Comparison of ENCODE assay signal across 8 cellular contexts in the genomic region with DNA sequence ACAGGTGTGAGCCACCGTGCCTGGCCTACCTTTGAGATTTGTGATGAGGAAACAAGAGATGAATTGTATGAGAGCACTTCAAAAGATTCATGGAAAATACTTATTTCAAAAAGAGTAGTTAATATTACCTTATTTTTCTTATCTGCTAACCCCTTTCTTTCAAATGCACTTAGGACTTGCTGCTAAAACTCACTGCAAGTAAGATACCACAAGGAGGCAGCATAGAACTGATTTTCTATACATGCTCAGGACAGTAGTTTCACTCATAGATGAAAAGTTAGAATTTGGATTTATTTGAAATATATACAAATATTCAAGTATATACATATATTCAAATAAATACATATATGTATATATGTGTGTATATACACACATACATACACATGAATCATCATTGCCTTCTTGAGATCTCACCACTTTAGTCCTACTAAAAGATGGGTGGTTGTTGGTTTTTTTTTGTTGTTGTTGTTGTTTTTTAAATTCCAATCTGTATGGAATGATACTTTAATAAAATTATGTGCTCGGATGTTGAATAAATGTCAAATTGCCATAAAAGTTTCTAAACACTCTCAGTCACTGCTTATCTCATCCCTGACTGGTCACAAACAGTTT. TPM values are rescaled to one million over a fixed set of nuclear protein-coding genes. Genes with fewer than 3 reads are reported as not detected.
DNase-seq lines count a peak whose midpoint lies in the region; ATAC-seq and FAIRE-seq lines count a peak whose summit lies in the region.

No MANE protein-coding gene starts in this region.

- peak overlapping the region; percentile 93 to 97 for H3K4me3 Mint-ChIP-seq in activated T-cell treated with anti-CD3 and anti-CD28 coated beads, Interleukin-2, amount 50 U/mL, for 72 hours
- H3K4me3 Mint-ChIP-seq in activated T-helper 2 cell treated with anti-CD3 and anti-CD28 coated beads, Interferon-gamma antibody, Interleukin-2, Interleukin-4, amounts not matched to agents 10 μg/mL and 5 μg/mL and 100 μg/mL, durations not matched to agents 14 hours and 24 hours and 36 hours (ENCODE audit: low read depth): peak overlapping the region; percentile 24

- H3K4me1 Mint-ChIP-seq in activated T-cell treated with anti-CD3 and anti-CD28 coated beads, Interleukin-2, amount 50 U/mL, for 72 hours (ENCODE audit: low read depth): peaks cover 16% of the 10 kb centered on the region
- peaks cover 25% of the 10 kb centered on the region for H3K4me1 Mint-ChIP-seq in activated T-helper 2 cell treated with anti-CD3 and anti-CD28 coated beads, Interferon-gamma antibody, Interleukin-2, Interleukin-4, amounts not matched to agents 10 μg/mL and 5 μg/mL and 100 μg/mL, durations not matched to agents 14 hours and 24 hours and 36 hours (ENCODE audit: low read depth)

- no peak for FAIRE-seq in urothelium cell line (lab: Jason Lieb, UNC)

- no peak for ATAC-seq in activated T-cell treated with anti-CD3 and anti-CD28 coated beads, Interleukin-2, amount 50 U/mL, for 72 hours (replicated peaks in 1 of 2)
- ATAC-seq in HG02938 (IDR thresholded peaks at IDR 0.05; ENCODE audit: unreplicated experiment) (no peak), GM21737 (IDR thresholded peaks at IDR 0.05; ENCODE audit: unreplicated experiment) (no peak)

- peak overlapping the region; percentile 51 for H3K27ac Mint-ChIP-seq in activated T-cell treated with anti-CD3 and anti-CD28 coated beads, Interleukin-2, amount 50 U/mL, for 72 hours
- no peak overlapping the region for H3K27ac Mint-ChIP-seq in activated T-helper 2 cell treated with anti-CD3 and anti-CD28 coated beads, Interferon-gamma antibody, Interleukin-2, Interleukin-4, amounts not matched to agents 10 μg/mL and 5 μg/mL and 100 μg/mL, durations not matched to agents 14 hours and 24 hours and 36 hours

- no peak for DNase-seq in activated T-cell treated with anti-CD3 and anti-CD28 coated beads, Interleukin-2, amount 50 U/mL, for 72 hours
- DNase-seq in activated T-cell treated with anti-CD3 and anti-CD28 coated beads for 4 hours: no peak
- DNase-seq in NAMALWA (ENCODE audit: low spot score): peak; percentile 79
- DNase-seq in activated T-helper 2 cell treated with anti-CD3 and anti-CD28 coated beads, Interferon-gamma antibody, Interleukin-2, Interleukin-4, amounts not matched to agents 10 μg/mL and 5 μg/mL and 100 μg/mL, durations not matched to agents 14 hours and 24 hours and 36 hours (ENCODE audit: low spot score): no peak
- peak; percentile 74 for DNase-seq in iris pigment epithelial cell (ENCODE audit: low read depth)
- peak; percentile 36 for DNase-seq in urothelium cell line (ENCODE audit: low spot score)

- no peaks in the 10 kb centered on the region for H3K27me3 Mint-ChIP-seq in activated T-cell treated with anti-CD3 and anti-CD28 coated beads, Interleukin-2, amount 50 U/mL, for 72 hours (ENCODE audit: low read depth)
- H3K27me3 Mint-ChIP-seq in activated T-helper 2 cell treated with anti-CD3 and anti-CD28 coated beads, Interferon-gamma antibody, Interleukin-2, Interleukin-4, amounts not matched to agents 10 μg/mL and 5 μg/mL and 100 μg/mL, durations not matched to agents 14 hours and 24 hours and 36 hours (ENCODE audit: low read depth): no peaks in the 10 kb centered on the region

- no peaks in the 10 kb centered on the region for H3K9me3 Mint-ChIP-seq in activated T-cell treated with anti-CD3 and anti-CD28 coated beads, Interleukin-2, amount 50 U/mL, for 72 hours
- no peaks in the 10 kb centered on the region for H3K9me3 Mint-ChIP-seq in activated T-helper 2 cell treated with anti-CD3 and anti-CD28 coated beads, Interferon-gamma antibody, Interleukin-2, Interleukin-4, amounts not matched to agents 10 μg/mL and 5 μg/mL and 100 μg/mL, durations not matched to agents 14 hours and 24 hours and 36 hours

- H3K36me3 Mint-ChIP-seq in activated T-cell treated with anti-CD3 and anti-CD28 coated beads, Interleukin-2, amount 50 U/mL, for 72 hours (ENCODE audit: insufficient read depth in 2 of 2): peaks cover 11 to 21% of the 10 kb centered on the region in 2 donors
- H3K36me3 Mint-ChIP-seq in activated T-helper 2 cell treated with anti-CD3 and anti-CD28 coated beads, Interferon-gamma antibody, Interleukin-2, Interleukin-4, amounts not matched to agents 10 μg/mL and 5 μg/mL and 100 μg/mL, durations not matched to agents 14 hours and 24 hours and 36 hours (ENCODE audit: low read depth): peaks cover 60% of the 10 kb centered on the region

- intact Hi-C loops in activated T-helper 2 cell treated with anti-CD3 and anti-CD28 coated beads, Interferon-gamma antibody, Interleukin-2, Interleukin-4, amounts not matched to agents 10 μg/mL and 5 μg/mL and 100 μg/mL, durations not matched to agents 14 hours and 24 hours and 36 hours (cut with micrococcal nuclease): loop anchor here (1.0 to 5.0 kb wide), 3 partner anchors 55 to 98 kb away; a partner anchor contains a TSS

RNA-seq across cellular contexts. Expression of a gene that starts 2.4 kb away (rescaled TPM):
- total RNA-seq in activated T-cell treated with anti-CD3 and anti-CD28 coated beads, Interleukin-2, amount 50 U/mL, for 72 hours: 10 to 100 TPM; 90.9 to 97.6 TPM
- total RNA-seq in activated T-helper 2 cell treated with anti-CD3 and anti-CD28 coated beads, Interferon-gamma antibody, Interleukin-2, Interleukin-4, amounts not matched to agents 10 μg/mL and 5 μg/mL and 100 μg/mL, durations not matched to agents 14 hours and 24 hours and 36 hours: 62.9 and 68.1 TPM in 2 replicates

RNA-seq across cellular contexts. Expression of a gene that starts 33.2 kb away (rescaled TPM):
- not detected for total RNA-seq in activated T-cell treated with anti-CD3 and anti-CD28 coated beads, Interleukin-2, amount 50 U/mL, for 72 hours
- not detected in 2 replicates for total RNA-seq in activated T-helper 2 cell treated with anti-CD3 and anti-CD28 coated beads, Interferon-gamma antibody, Interleukin-2, Interleukin-4, amounts not matched to agents 10 μg/mL and 5 μg/mL and 100 μg/mL, durations not matched to agents 14 hours and 24 hours and 36 hours

RNA-seq across cellular contexts. Expression of a gene that starts 54.3 kb away (rescaled TPM):
- total RNA-seq in activated T-cell treated with anti-CD3 and anti-CD28 coated beads, Interleukin-2, amount 50 U/mL, for 72 hours: 10 to 100 TPM; 17.1 to 19.2 TPM
- total RNA-seq in activated T-helper 2 cell treated with anti-CD3 and anti-CD28 coated beads, Interferon-gamma antibody, Interleukin-2, Interleukin-4, amounts not matched to agents 10 μg/mL and 5 μg/mL and 100 μg/mL, durations not matched to agents 14 hours and 24 hours and 36 hours: 16.1 and 19.7 TPM in 2 replicates

Comparison
In these comparisons a context has a peak if more than half of its experiments do, and no peak if none do; other contexts are left out.
1. DNase-seq: peak in NAMALWA (single experiment), iris pigment epithelial cell (single experiment) and urothelium cell line (single experiment); none in activated T-cell treated with anti-CD3 and anti-CD28 coated beads, Interleukin-2, amount 50 U/mL, for 72 hours (0 of 2), activated T-cell treated with anti-CD3 and anti-CD28 coated beads for 4 hours (single experiment) and activated T-helper 2 cell treated with anti-CD3 and anti-CD28 coated beads, Interferon-gamma antibody, Interleukin-2, Interleukin-4, amounts not matched to agents 10 μg/mL and 5 μg/mL and 100 μg/mL, durations not matched to agents 14 hours and 24 hours and 36 hours (single experiment).